ENCODE assay signal across 15 cellular contexts in genomic region chr10:86361134-86362128, GRCh38. TPM values are rescaled to one million over a fixed set of nuclear protein-coding genes. Genes with fewer than 3 reads are reported as not detected.
DNase-seq lines count a peak whose midpoint lies in the region; ATAC-seq and TF ChIP-seq lines count a peak whose summit lies in the region.
"Had no signal": no experiment of that assay in that cellular context is flagged by ENCODE, and none has a peak within 500 bp of the region (broad histone marks: within the 10 kb centered on the region; RNA-seq: fewer than 3 reads in every experiment).

No MANE protein-coding gene starts in this region.

- peaks cover 28% of the 10 kb centered on the region for H3K4me1 ChIP-seq in Caco-2

- no peak for TF ChIP-seq CTCF in Caco-2 (IDR thresholded peaks at IDR 0.05; ENCODE audit: insufficient read depth in 1 of 2, low read depth in 1 of 2, low read length in 1 of 2, severe bottlenecking in 1 of 2, unreplicated experiment in 1 of 2)

- CTCF ChIA-PET in Caco-2 (lab: Charles Lee): interaction anchor here (0.6 to 4.6 kb wide), 4 partner anchors 12 to 1140 kb away, joined by 3 to 35 read pairs (median 4); no protein-coding TSS in a partner anchor

- intact Hi-C loops in Caco-2 (cut with micrococcal nuclease; ENCODE audit: unreplicated experiment) (loop anchor here (1.0 kb wide), 2 partner anchors 10 to 15 kb away; no protein-coding TSS in a partner anchor), head of caudate nucleus (cut with DNase I) (loop anchor here (5.0 to 10.0 kb wide), 3 partner anchors 99 to 257 kb away; no protein-coding TSS in a partner anchor)

- H3K9me3 ChIP-seq in Caco-2: no peaks in the 10 kb centered on the region

- no peaks in the 10 kb centered on the region for H3K9me3 Mint-ChIP-seq in Caco-2 (ENCODE audit: unreplicated experiment)
- H3K9me3 Mint-ChIP-seq: activated CD4-positive, alpha-beta memory T cell treated with anti-CD3 and anti-CD28 coated beads, Interleukin-2, amount 10 ng/mL, durations not matched to agents 7 days and 5 days had no signal

- DNase-seq in Caco-2 (peak; percentile 51 to 66), NCI-H146 (lab: John Stamatoyannopoulos, UW) (peak; percentile 75), head of caudate nucleus (peak in 33 of 42 donors; percentile 17 to 82 (median 53)), pons (ENCODE audit: low spot score) (peak; percentile 88), GOT3 (lab: John Stamatoyannopoulos, UW) (no peak), cerebellar cortex (ENCODE audit: low spot score) (no peak), NCI-H2227 (lab: John Stamatoyannopoulos, UW; ENCODE audit: unreplicated experiment) (no peak)
- DNase-seq: activated CD4-positive, alpha-beta memory T cell treated with anti-CD3 and anti-CD28 coated beads, Interleukin-2, amount 10 ng/mL, durations not matched to agents 7 days and 5 days; activated gamma-delta T cell; NCI-H2029 treated with DMSO at 0.1 percent for 48 hours; SIG-M5 had no signal

- peaks cover 4% of the 10 kb centered on the region for H3K27me3 Mint-ChIP-seq in Caco-2 (ENCODE audit: insufficient read depth, unreplicated experiment)

- peak overlapping the region; percentile 13 for H3K27ac Mint-ChIP-seq in Caco-2 (ENCODE audit: unreplicated experiment)
- H3K27ac Mint-ChIP-seq: activated CD4-positive, alpha-beta memory T cell treated with anti-CD3 and anti-CD28 coated beads, Interleukin-2, amount 10 ng/mL, durations not matched to agents 7 days and 5 days had no signal

- POLR2A ChIA-PET in Caco-2 (lab: Charles Lee): interaction anchor here (1.4 kb wide), 1 partner anchor 13 kb away, joined by 3 read pairs; no protein-coding TSS in a partner anchor

- H3K4me1 Mint-ChIP-seq in Caco-2 (ENCODE audit: low read depth, unreplicated experiment): peaks cover 17% of the 10 kb centered on the region

- no peak overlapping the region for H3K4me3 ChIP-seq in Caco-2 (ENCODE audit: low read depth, low read length)
- H3K4me3 ChIP-seq: GM12878 had no signal

- no peak for ATAC-seq in GM18907 (IDR thresholded peaks at IDR 0.05; ENCODE audit: unreplicated experiment)

- BruUV-seq in Caco-2 (replicated peaks; lab: Mats Ljungman, UMichigan): no TSS peak

- H3K27me3 ChIP-seq in Caco-2 (replicated peaks; ENCODE audit: control insufficient read depth, insufficient read depth, low read length): no peaks in the 10 kb centered on the region

- H3K4me3 Mint-ChIP-seq in Caco-2 (ENCODE audit: unreplicated experiment): peak overlapping the region; percentile 14
- H3K4me3 Mint-ChIP-seq: activated CD4-positive, alpha-beta memory T cell treated with anti-CD3 and anti-CD28 coated beads, Interleukin-2, amount 10 ng/mL, durations not matched to agents 7 days and 5 days had no signal

- H3K36me3 Mint-ChIP-seq in Caco-2 (ENCODE audit: insufficient read depth, unreplicated experiment): no peaks in the 10 kb centered on the region

- no peaks in the 10 kb centered on the region for H3K36me3 ChIP-seq in Caco-2 (ENCODE audit: control insufficient read depth, insufficient read depth, low read length)

RNA-seq across cellular contexts. Expression of gene GRID1, which starts 5.2 kb away (rescaled TPM):
- total RNA-seq in Caco-2 (2022): 6.9 and 8.0 TPM in 2 replicates
- total RNA-seq: activated CD4-positive, alpha-beta memory T cell treated with anti-CD3 and anti-CD28 coated beads, Interleukin-2, amount 10 ng/mL, durations not matched to agents 7 days and 5 days; fibroblast of villous mesenchyme; pulmonary artery endothelial cell had no signal

Comparison
In these comparisons a context has a peak if more than half of its experiments do, and no peak if none do; other contexts are left out.
1. DNase-seq: peak in Caco-2 (2 of 2), NCI-H146 (single experiment), head of caudate nucleus (33 of 42) and pons (single experiment); none in GOT3 (single experiment), cerebellar cortex (single experiment) and NCI-H2227 (single experiment).